Comparison of ENCODE assay signal across 23 cellular contexts in the genomic region with DNA sequence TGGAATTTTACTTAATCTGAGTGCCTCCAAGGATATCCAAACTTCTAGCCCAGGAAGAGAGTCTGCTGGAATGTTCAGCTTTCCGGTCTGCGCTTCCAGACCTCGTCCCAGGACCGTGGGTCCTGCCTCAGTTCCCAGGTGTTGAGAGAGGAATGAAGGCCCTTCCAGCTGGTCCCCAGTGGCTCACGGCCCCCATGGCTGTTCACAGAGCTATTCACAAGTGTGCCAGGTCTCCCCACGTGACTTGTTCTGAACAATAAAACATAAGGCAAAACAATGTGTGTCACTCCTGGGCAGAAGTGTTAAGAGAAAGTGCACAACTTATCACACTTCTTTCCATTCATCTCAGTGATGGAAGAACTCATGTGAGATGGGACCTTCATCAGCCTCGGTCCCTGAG. TPM values are rescaled to one million over a fixed set of nuclear protein-coding genes. Genes with fewer than 3 reads are reported as not detected.
A peak's percentile ranks its signal among the peaks of the same experiment; 100 is the strongest.
DNase-seq lines count a peak whose midpoint lies in the region; ATAC-seq, FAIRE-seq and TF ChIP-seq lines count a peak whose summit lies in the region.
"Had no signal": no experiment of that assay in that cellular context is flagged by ENCODE, and none has a peak within 500 bp of the region (broad histone marks: within the 10 kb centered on the region; RNA-seq: fewer than 3 reads in every experiment).

No MANE protein-coding gene starts in this region.

- H3K27me3 ChIP-seq in GM23338 (ENCODE audit: insufficient read depth) = no peaks in the 10 kb centered on the region
- H3K27me3 ChIP-seq: BE2C had no signal

- ATAC-seq in Right ventricle myocardium superior (ENCODE audit: poor library complexity) = no peak
- ATAC-seq in left lobe of liver = no peak
- no peak for ATAC-seq in GM23338

- intact Hi-C loops in cardiac septum (cut with DNase I) = no loop called here
- intact Hi-C loops in Right ventricle myocardium superior (cut with DNase I) = no loop called here
- intact Hi-C loops in posterior vena cava (cut with DNase I) = no loop called here

- H2AFZ ChIP-seq in GM23338 = no peak overlapping the region
- H2AFZ ChIP-seq: GM23248 had no signal

- peaks cover 3% of the 10 kb centered on the region; the same call in 2 of the 3 replicates for H3K4me1 Mint-ChIP-seq in GM23338
- H3K4me1 Mint-ChIP-seq: CD4-positive, alpha-beta memory T cell had no signal

- H3K4me2 ChIP-seq in GM23338 = no peak overlapping the region
- H3K4me2 ChIP-seq: A549 had no signal

- no peaks in the 10 kb centered on the region for H3F3A ChIP-seq in GM23338 (replicated peaks; ENCODE audit: low read depth)

- peaks cover 15% of the 10 kb centered on the region for H3K36me3 Mint-ChIP-seq in GM23338 (ENCODE audit: low read depth)
- H3K36me3 Mint-ChIP-seq: CD4-positive, alpha-beta memory T cell had no signal

- H3K27ac ChIP-seq in GM23338 (ENCODE audit: low read depth) = no peak overlapping the region
- H3K27ac ChIP-seq: A549, GM23248 had no signal

- H3K27ac Mint-ChIP-seq in GM23338 = no peak overlapping the region
- H3K27ac Mint-ChIP-seq: CD4-positive, alpha-beta memory T cell; HFFc6 had no signal

- H3K4me3 ChIP-seq in GM23338 = no peak overlapping the region
- H3K4me3 ChIP-seq: A549, GM23248, HAP-1 had no signal

- DNase-seq in cardiac septum (ENCODE audit: low spot score) (peak; percentile 59), Right ventricle myocardium superior (no peak), ecto neural progenitor cell (ENCODE audit: low spot score) (peak; percentile 35), left lobe of liver (ENCODE audit: low spot score) (peak; percentile 2), posterior vena cava (ENCODE audit: low spot score) (peak; percentile 68), frontal cortex (ENCODE audit: low spot score in 2 of 2) (no peak), GM23338 (ENCODE audit: low spot score) (no peak)
- no peak for DNase-seq in activated naive CD4-positive, alpha-beta T cell treated with Interleukin-2 at 50 U/mL for 16 hours
- DNase-seq: 8988T; ACHN; AML-193; BE2C; C1 segment of cervical spinal cord; Calu3; CD4-positive, alpha-beta memory T cell; COR-L47; DND-41; GM23248; HFFc6 had no signal

- no peaks in the 10 kb centered on the region; the same call in 1 of the 2 replicates for H3K36me3 ChIP-seq in GM23338 (ENCODE audit: insufficient read depth)
- H3K36me3 ChIP-seq: BE2C, HAP-1 had no signal

- H3K79me2 ChIP-seq in GM23338 (replicated peaks; ENCODE audit: insufficient read depth) = no peaks in the 10 kb centered on the region

- peaks cover 6% of the 10 kb centered on the region for H3K27me3 Mint-ChIP-seq in GM23338 (ENCODE audit: insufficient read depth, low read depth, poor library complexity)

- no peak overlapping the region for H3K4me3 Mint-ChIP-seq in GM23338
- H3K4me3 Mint-ChIP-seq: CD4-positive, alpha-beta memory T cell; HFFc6 had no signal

- no peak for FAIRE-seq in frontal cortex (lab: Jason Lieb, UNC)
- FAIRE-seq: A549, G401.6 had no signal

- TF ChIP-seq CTCF in GM23338 (conservative IDR thresholded peaks at IDR 0.05; ENCODE audit: low read depth in 2 of 2) = no peak

- no peaks in the 10 kb centered on the region for H3K4me1 ChIP-seq in GM23338 (ENCODE audit: insufficient read depth)
- H3K4me1 ChIP-seq: A549, BE2C, HAP-1 had no signal

- no peaks in the 10 kb centered on the region for H3K9me2 ChIP-seq in GM23338 (ENCODE audit: insufficient read depth)

- H4K20me1 ChIP-seq in GM23338 (replicated peaks; ENCODE audit: insufficient read depth) = no peaks in the 10 kb centered on the region

- peaks cover 22% of the 10 kb centered on the region for H3K9me3 Mint-ChIP-seq in GM23338

TF ChIP-seq in GM23338, 12 proteins besides CTCF, POLR2A, EP300 and RAD21 (continues in another document):
- TF ChIP-seq EZH2phosphoT487 (IDR thresholded peaks at IDR 0.05; ENCODE audit: unreplicated experiment) (no peak), STAT1 (IDR thresholded peaks at IDR 0.05; ENCODE audit: unreplicated experiment) (no peak), NANOG (IDR thresholded peaks at IDR 0.05; ENCODE audit: borderline replicate concordance) (no peak), EZH2 (IDR thresholded peaks at IDR 0.05; ENCODE audit: low read depth, unreplicated experiment) (no peak), JUNB (IDR thresholded peaks at IDR 0.05; ENCODE audit: unreplicated experiment) (no peak), ZNF331 (CRISPR knock-in tag; IDR thresholded peaks at IDR 0.05; ENCODE audit: low read depth) (no peak), CREB1 (CRISPR knock-in tag; IDR thresholded peaks at IDR 0.05; ENCODE audit: low read depth) (no peak), POLR2AphosphoS5 (IDR thresholded peaks at IDR 0.05; ENCODE audit: low read depth) (no peak), ZNF114 (CRISPR knock-in tag; IDR thresholded peaks at IDR 0.05) (no peak)
- TF ChIP-seq, protein P1, sequence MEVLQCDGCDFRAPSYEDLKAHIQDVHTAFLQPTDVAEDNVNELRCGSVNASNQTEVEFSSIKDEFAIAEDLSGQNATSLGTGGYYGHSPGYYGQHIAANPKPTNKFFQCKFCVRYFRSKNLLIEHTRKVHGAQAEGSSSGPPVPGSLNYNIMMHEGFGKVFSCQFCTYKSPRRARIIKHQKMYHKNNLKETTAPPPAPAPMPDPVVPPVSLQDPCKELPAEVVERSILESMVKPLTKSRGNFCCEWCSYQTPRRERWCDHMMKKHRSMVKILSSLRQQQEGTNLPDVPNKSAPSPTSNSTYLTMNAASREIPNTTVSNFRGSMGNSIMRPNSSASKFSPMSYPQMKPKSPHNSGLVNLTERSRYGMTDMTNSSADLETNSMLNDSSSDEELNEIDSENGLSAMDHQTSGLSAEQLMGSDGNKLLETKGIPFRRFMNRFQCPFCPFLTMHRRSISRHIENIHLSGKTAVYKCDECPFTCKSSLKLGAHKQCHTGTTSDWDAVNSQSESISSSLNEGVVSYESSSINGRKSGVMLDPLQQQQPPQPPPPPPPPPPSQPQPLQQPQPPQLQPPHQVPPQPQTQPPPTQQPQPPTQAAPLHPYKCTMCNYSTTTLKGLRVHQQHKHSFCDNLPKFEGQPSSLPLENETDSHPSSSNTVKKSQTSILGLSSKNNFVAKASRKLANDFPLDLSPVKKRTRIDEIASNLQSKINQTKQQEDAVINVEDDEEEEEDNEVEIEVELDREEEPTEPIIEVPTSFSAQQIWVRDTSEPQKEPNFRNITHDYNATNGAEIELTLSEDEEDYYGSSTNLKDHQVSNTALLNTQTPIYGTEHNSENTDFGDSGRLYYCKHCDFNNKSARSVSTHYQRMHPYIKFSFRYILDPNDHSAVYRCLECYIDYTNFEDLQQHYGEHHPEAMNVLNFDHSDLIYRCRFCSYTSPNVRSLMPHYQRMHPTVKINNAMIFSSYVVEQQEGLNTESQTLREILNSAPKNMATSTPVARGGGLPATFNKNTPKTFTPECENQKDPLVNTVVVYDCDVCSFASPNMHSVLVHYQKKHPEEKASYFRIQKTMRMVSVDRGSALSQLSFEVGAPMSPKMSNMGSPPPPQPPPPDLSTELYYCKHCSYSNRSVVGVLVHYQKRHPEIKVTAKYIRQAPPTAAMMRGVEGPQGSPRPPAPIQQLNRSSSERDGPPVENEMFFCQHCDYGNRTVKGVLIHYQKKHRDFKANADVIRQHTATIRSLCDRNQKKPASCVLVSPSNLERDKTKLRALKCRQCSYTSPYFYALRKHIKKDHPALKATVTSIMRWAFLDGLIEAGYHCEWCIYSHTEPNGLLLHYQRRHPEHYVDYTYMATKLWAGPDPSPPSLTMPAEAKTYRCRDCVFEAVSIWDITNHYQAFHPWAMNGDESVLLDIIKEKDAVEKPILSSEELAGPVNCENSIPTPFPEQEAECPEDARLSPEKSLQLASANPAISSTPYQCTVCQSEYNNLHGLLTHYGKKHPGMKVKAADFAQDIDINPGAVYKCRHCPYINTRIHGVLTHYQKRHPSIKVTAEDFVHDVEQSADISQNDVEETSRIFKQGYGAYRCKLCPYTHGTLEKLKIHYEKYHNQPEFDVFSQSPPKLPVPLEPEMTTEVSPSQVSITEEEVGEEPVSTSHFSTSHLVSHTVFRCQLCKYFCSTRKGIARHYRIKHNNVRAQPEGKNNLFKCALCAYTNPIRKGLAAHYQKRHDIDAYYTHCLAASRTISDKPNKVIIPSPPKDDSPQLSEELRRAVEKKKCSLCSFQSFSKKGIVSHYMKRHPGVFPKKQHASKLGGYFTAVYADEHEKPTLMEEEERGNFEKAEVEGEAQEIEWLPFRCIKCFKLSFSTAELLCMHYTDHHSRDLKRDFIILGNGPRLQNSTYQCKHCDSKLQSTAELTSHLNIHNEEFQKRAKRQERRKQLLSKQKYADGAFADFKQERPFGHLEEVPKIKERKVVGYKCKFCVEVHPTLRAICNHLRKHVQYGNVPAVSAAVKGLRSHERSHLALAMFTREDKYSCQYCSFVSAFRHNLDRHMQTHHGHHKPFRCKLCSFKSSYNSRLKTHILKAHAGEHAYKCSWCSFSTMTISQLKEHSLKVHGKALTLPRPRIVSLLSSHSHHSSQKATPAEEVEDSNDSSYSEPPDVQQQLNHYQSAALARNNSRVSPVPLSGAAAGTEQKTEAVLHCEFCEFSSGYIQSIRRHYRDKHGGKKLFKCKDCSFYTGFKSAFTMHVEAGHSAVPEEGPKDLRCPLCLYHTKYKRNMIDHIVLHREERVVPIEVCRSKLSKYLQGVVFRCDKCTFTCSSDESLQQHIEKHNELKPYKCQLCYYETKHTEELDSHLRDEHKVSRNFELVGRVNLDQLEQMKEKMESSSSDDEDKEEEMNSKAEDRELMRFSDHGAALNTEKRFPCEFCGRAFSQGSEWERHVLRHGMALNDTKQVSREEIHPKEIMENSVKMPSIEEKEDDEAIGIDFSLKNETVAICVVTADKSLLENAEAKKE (CRISPR knock-in tag; IDR thresholded peaks at IDR 0.05) = no peak
- TF ChIP-seq, protein P2, sequence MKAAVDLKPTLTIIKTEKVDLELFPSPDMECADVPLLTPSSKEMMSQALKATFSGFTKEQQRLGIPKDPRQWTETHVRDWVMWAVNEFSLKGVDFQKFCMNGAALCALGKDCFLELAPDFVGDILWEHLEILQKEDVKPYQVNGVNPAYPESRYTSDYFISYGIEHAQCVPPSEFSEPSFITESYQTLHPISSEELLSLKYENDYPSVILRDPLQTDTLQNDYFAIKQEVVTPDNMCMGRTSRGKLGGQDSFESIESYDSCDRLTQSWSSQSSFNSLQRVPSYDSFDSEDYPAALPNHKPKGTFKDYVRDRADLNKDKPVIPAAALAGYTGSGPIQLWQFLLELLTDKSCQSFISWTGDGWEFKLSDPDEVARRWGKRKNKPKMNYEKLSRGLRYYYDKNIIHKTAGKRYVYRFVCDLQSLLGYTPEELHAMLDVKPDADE (IDR thresholded peaks at IDR 0.05) = no peak

RNA-seq across cellular contexts. Expression of gene TEX51, which starts 20.1 kb away (rescaled TPM):
- total RNA-seq in cardiac septum (not detected), Right ventricle myocardium superior (not detected), left lobe of liver (not detected), posterior vena cava (not detected), frontal cortex (not detected)
- total RNA-seq in GM23338 (2014; rRNA removed; shearing (Covaris generic)) = not detected in 2 replicates
- not detected in 2 replicates for polyA plus RNA-seq in GM23338 (2016; fragmentation: Nextera tagmentation; extraction: Ambion mirVana)
- total RNA-seq: Calu3; CD4-positive, alpha-beta memory T cell; GM23248; H4; HFFc6 had no signal
- polyA plus RNA-seq: A549; CD4-positive, alpha-beta memory T cell; GM23248 had no signal

Comparison
In these comparisons a context has a peak if more than half of its experiments do, and no peak if none do; other contexts are left out.
1. DNase-seq: peak in cardiac septum (single experiment), ecto neural progenitor cell (single experiment), left lobe of liver (single experiment) and posterior vena cava (single experiment); none in Right ventricle myocardium superior (single experiment), frontal cortex (0 of 2), GM23338 (single experiment) and activated naive CD4-positive, alpha-beta T cell treated with Interleukin-2 at 50 U/mL for 16 hours (single experiment).